Comparison of ENCODE assay signal across 11 cellular contexts in genomic region chr5:53114988-53115387, GRCh38. TPM values are rescaled to one million over a fixed set of nuclear protein-coding genes. Genes with fewer than 3 reads are reported as not detected.
DNase-seq lines count a peak whose midpoint lies in the region; ATAC-seq and TF ChIP-seq lines count a peak whose summit lies in the region.
"Had no signal": no experiment of that assay in that cellular context is flagged by ENCODE, and none has a peak within 500 bp of the region (broad histone marks: within the 10 kb centered on the region; RNA-seq: fewer than 3 reads in every experiment).

No MANE protein-coding gene starts in this region.

- no peak overlapping the region for H3K4me3 ChIP-seq in Jurkat, Clone E6-1 (ENCODE audit: low read length)
- H3K4me3 ChIP-seq in WERI-Rb-1 (ENCODE audit: low read depth, low read length), result no peak overlapping the region
- H3K4me3 ChIP-seq: coronary artery, transverse colon had no signal

- no peak overlapping the region for H3K27ac ChIP-seq in WERI-Rb-1
- H3K27ac ChIP-seq: coronary artery, transverse colon had no signal

- TF ChIP-seq CTCF in AG09319 (IDR thresholded peaks at IDR 0.05; ENCODE audit: low read depth, low read length) (peak; percentile 19), WERI-Rb-1 (IDR thresholded peaks at IDR 0.05; ENCODE audit: low read depth, low read length) (0 out of 2 replicates have a peak, but pooled peaks have one; percentile 7)

- no peaks in the 10 kb centered on the region for H3K36me3 ChIP-seq in WERI-Rb-1
- H3K36me3 ChIP-seq: transverse colon had no signal

- ATAC-seq in HG03175 (IDR thresholded peaks at IDR 0.05; ENCODE audit: unreplicated experiment) (no peak), GM21390 (IDR thresholded peaks at IDR 0.05; ENCODE audit: unreplicated experiment) (no peak)

- no peaks in the 10 kb centered on the region for H3K27me3 ChIP-seq in WERI-Rb-1 (ENCODE audit: insufficient read depth, low read depth, severe bottlenecking)
- H3K27me3 ChIP-seq: transverse colon had no signal

- DNase-seq in AG09319 (ENCODE audit: extremely low read depth, low read depth), result no peak
- DNase-seq in Jurkat, Clone E6-1 (ENCODE audit: low read depth, low spot score), result peak; percentile 25
- DNase-seq in WERI-Rb-1, result no peak
- peak; percentile 55 for DNase-seq in iris pigment epithelial cell (ENCODE audit: low read depth)
- DNase-seq in activated effector memory CD4-positive, alpha-beta T cell treated with anti-CD3 and anti-CD28 coated beads, Interleukin-2, amount 50 U/mL, for 16 hours, result no peak
- DNase-seq in SIG-M5 (lab: John Stamatoyannopoulos, UW), result no peak
- DNase-seq: NCI-H2081, transverse colon had no signal

- no peaks in the 10 kb centered on the region for H3K9me3 ChIP-seq in WERI-Rb-1 (ENCODE audit: severe bottlenecking)
- H3K9me3 ChIP-seq: transverse colon had no signal

RNA-seq across cellular contexts. Expression of gene MOCS2, which starts 5.4 kb away (rescaled TPM):
- 72.4 TPM for polyA plus RNA-seq in Jurkat, Clone E6-1 (2012; ENCODE audit: insufficient read depth, insufficient read length)

Comparison
In these comparisons a context has a peak if more than half of its experiments do, and no peak if none do; other contexts are left out.
1. DNase-seq: peak in Jurkat, Clone E6-1 (single experiment) and iris pigment epithelial cell (single experiment); none in AG09319 (single experiment), WERI-Rb-1 (single experiment), activated effector memory CD4-positive, alpha-beta T cell treated with anti-CD3 and anti-CD28 coated beads, Interleukin-2, amount 50 U/mL, for 16 hours (single experiment) and SIG-M5 (single experiment).